Comparison of ENCODE assay signal across 20 cellular contexts in genomic region chr5:2352101-2352861, GRCh38.
"Had no signal": no experiment of that assay in that cellular context is flagged by ENCODE, and none has a peak within 500 bp of the region (broad histone marks: within the 10 kb centered on the region; RNA-seq: fewer than 3 reads in every experiment).

No MANE protein-coding gene starts in this region.

- H3K27me3 ChIP-seq: upper lobe of right lung had no signal

- H3K4me1 ChIP-seq: left ventricle myocardium inferior, parathyroid adenoma had no signal

- H3K36me3 ChIP-seq: left ventricle myocardium inferior, upper lobe of right lung, WERI-Rb-1 had no signal

- H3K9ac ChIP-seq: parathyroid adenoma had no signal

- DNase-seq: activated CD4-positive, alpha-beta T cell treated with anti-CD3 and anti-CD28 coated beads for 1 hour; activated CD4-positive, alpha-beta T cell treated with anti-CD3 and anti-CD28 coated beads, Interleukin-2, amount 50 U/mL, for 1 hour; activated CD8-positive, alpha-beta T cell treated with anti-CD3 and anti-CD28 coated beads, Interleukin-2, amount 10 ng/mL, durations not matched to agents 7 days and 5 days; activated gamma-delta T cell; activated naive CD4-positive, alpha-beta T cell treated with anti-CD3 and anti-CD28 coated beads, Interleukin-2, amount 50 U/mL, for 16 hours; activated naive CD8-positive, alpha-beta T cell treated with anti-CD3 and anti-CD28 coated beads, Interleukin-2, amount 50 U/mL, for 24 hours; cortex of kidney; immature natural killer cell; left ventricle myocardium inferior; mesenchymal stem cell; stimulated activated CD4-positive, alpha-beta T cell treated with anti-CD3 and anti-CD28 coated beads, Interleukin-15, amount 100 ng/mL, for 24 hours; stimulated activated naive B cell treated with anti-CD40 and anti-IgM and Interleukin-4, amounts not matched to agents 10 μg/mL and 1 μg/mL and 100 μg/mL, for 72 hours; T-cell; upper lobe of right lung; WERI-Rb-1 had no signal

- H3K9me3 ChIP-seq: upper lobe of right lung had no signal

- FAIRE-seq: TTC549 had no signal

- ATAC-seq: activated CD8-positive, alpha-beta T cell treated with anti-CD3 and anti-CD28 coated beads, Interleukin-2, amount 10 ng/mL, durations not matched to agents 7 days and 5 days; activated naive CD8-positive, alpha-beta T cell treated with anti-CD3 and anti-CD28 coated beads, Interleukin-2, amount 50 U/mL, for 24 hours; sciatic nerve; stimulated activated naive B cell treated with anti-CD40 and anti-IgM and Interleukin-4, amounts not matched to agents 10 μg/mL and 1 μg/mL and 100 μg/mL, for 72 hours; T-cell had no signal

- H3K27ac ChIP-seq: epithelial cell of prostate, left ventricle myocardium inferior, parathyroid adenoma, upper lobe of right lung, WERI-Rb-1 had no signal

- H3K4me3 ChIP-seq: left ventricle myocardium inferior, smooth muscle cell, upper lobe of right lung had no signal
